9 cellular contexts compared by ENCODE assay signal in the genomic region with DNA sequence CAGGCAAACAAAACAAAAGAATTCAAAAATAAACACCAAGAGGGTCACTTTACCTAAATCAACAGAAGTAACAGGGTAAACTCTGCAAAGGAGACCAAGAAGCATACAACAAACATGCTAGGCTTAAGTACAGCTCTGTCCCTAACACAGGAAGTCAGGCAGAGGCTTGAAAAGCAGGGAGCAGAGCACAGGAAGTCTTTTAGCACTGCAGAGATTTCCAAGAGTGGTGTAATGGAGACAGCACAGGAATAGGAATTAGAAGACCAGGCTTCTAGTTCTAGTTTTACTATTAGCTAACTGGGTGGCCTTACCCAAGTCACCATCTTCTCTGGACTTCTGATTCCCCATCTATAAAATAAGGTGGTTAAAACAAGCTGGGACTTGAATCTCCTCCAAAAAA. TPM values are rescaled to one million over a fixed set of nuclear protein-coding genes. Genes with fewer than 3 reads are reported as not detected.
A peak's percentile ranks its signal among the peaks of the same experiment; 100 is the strongest.
DNase-seq lines count a peak whose midpoint lies in the region; ATAC-seq and TF ChIP-seq lines count a peak whose summit lies in the region.
"Had no signal": no experiment of that assay in that cellular context is flagged by ENCODE, and none has a peak within 500 bp of the region (broad histone marks: within the 10 kb centered on the region; RNA-seq: fewer than 3 reads in every experiment).

No MANE protein-coding gene starts in this region.

- H3K36me3 ChIP-seq in Panc1 (ENCODE audit: control insufficient read depth, insufficient read depth, low read length) = no peaks in the 10 kb centered on the region; the same call in none of the 2 replicates

- H3K4me3 ChIP-seq in Panc1 (ENCODE audit: low read depth in 2 of 2, low read length in 2 of 2) (peak overlapping the region; percentile 80 to 86), fibroblast of pulmonary artery (replicated peaks; ENCODE audit: low read depth, low read length) (peak overlapping the region; percentile 93)

- H3K27me3 ChIP-seq in Panc1 (ENCODE audit: control insufficient read depth, insufficient read depth, low read length) = no peaks in the 10 kb centered on the region

- no TSS peak for BruUV-seq in Panc1 (replicated peaks; lab: Mats Ljungman, UMichigan)

- peak; percentile 64 for DNase-seq in ELR (ENCODE audit: low read depth)
- no peak for DNase-seq in Panc1 (ENCODE audit: low read depth, low spot score)
- peak; percentile 57 for DNase-seq in fibroblast of pulmonary artery (ENCODE audit: low read depth)
- peak; percentile 46 for DNase-seq in renal cortical epithelial cell (ENCODE audit: low read depth)
- DNase-seq in NCI-H1105 treated with DMSO at 0.1 percent for 48 hours (lab: John Stamatoyannopoulos, UW) = no peak
- DNase-seq: activated B cell treated with CpG ODN at 0.5 μM for 24 hours had no signal

- CTCF ChIA-PET in Panc1 (lab: Charles Lee) = no interaction called here

- peaks cover 10% of the 10 kb centered on the region for H3K4me1 ChIP-seq in Panc1 (ENCODE audit: control insufficient read depth, insufficient read depth, low read length)

- ATAC-seq in Panc1 = no peak
- ATAC-seq in GM19463 (IDR thresholded peaks at IDR 0.05; ENCODE audit: unreplicated experiment) = no peak
- ATAC-seq in GM19035 (IDR thresholded peaks at IDR 0.05; ENCODE audit: unreplicated experiment) = no peak
- no peak for ATAC-seq in GM18502 (IDR thresholded peaks at IDR 0.05; ENCODE audit: poor library complexity, unreplicated experiment)

- H3K27ac ChIP-seq in Panc1 (ENCODE audit: low read length) = peak overlapping the region; percentile 84

- POLR2A ChIA-PET in Panc1 (lab: Charles Lee) = interaction anchor here (0.8 kb wide), 1 partner anchor 36 kb away, joined by 9 read pairs; no protein-coding TSS in a partner anchor

- TF ChIP-seq CTCF in Panc1 (IDR thresholded peaks at IDR 0.05) = no peak
- no peak for TF ChIP-seq CTCF in fibroblast of pulmonary artery (IDR thresholded peaks at IDR 0.05; ENCODE audit: low read length, missing control alignments)

- intact Hi-C loops in Panc1 (cut with micrococcal nuclease; ENCODE audit: unreplicated experiment) = no loop called here

- in situ Hi-C loops in Panc1 (cut with HindIII; ENCODE audit: low pct_unique_long_range_greater_than_20kb, low sequenced_read_pairs) = no loop called here

- H3K9me3 ChIP-seq in Panc1 (ENCODE audit: control insufficient read depth, insufficient read depth, low read depth, low read length) = no peaks in the 10 kb centered on the region

RNA-seq across cellular contexts. Expression of gene RBFOX2, which starts 1.9 kb away (rescaled TPM):
- total RNA-seq in Panc1 (2021; ENCODE audit: unreplicated experiment) (81.1 TPM), renal cortical epithelial cell (72.8 and 125 TPM in 2 replicates)
- polyA plus RNA-seq in Panc1 (2012; ENCODE audit: insufficient read length) = 56.5 TPM
- total RNA-seq: activated B cell treated with CpG ODN at 0.5 μM for 24 hours had no signal

Comparison
In these comparisons a context has a peak if more than half of its experiments do, and no peak if none do; other contexts are left out.
1. DNase-seq: peak in ELR (single experiment), fibroblast of pulmonary artery (single experiment) and renal cortical epithelial cell (single experiment); none in Panc1 (single experiment) and NCI-H1105 treated with DMSO at 0.1 percent for 48 hours (single experiment).